ENCODE assay signal across 14 cellular contexts in genomic region chr7:120760050-120760449, GRCh38.
DNase-seq lines count a peak whose midpoint lies in the region; ATAC-seq and TF ChIP-seq lines count a peak whose summit lies in the region.
"Had no signal": no experiment of that assay in that cellular context is flagged by ENCODE, and none has a peak within 500 bp of the region (broad histone marks: within the 10 kb centered on the region; RNA-seq: fewer than 3 reads in every experiment).

No MANE protein-coding gene starts in this region.

- no peak overlapping the region for H3K4me3 Mint-ChIP-seq in activated CD8-positive, alpha-beta T cell treated with anti-CD3 and anti-CD28 coated beads, Interleukin-2, amount 10 ng/mL, durations not matched to agents 7 days and 5 days

- no peaks in the 10 kb centered on the region for H3K4me1 Mint-ChIP-seq in activated CD8-positive, alpha-beta T cell treated with anti-CD3 and anti-CD28 coated beads, Interleukin-2, amount 10 ng/mL, durations not matched to agents 7 days and 5 days (ENCODE audit: low read depth)

- no peaks in the 10 kb centered on the region for H3K36me3 ChIP-seq in heart left ventricle
- H3K36me3 ChIP-seq: thyroid gland had no signal

- no peaks in the 10 kb centered on the region for H3K4me1 ChIP-seq in heart left ventricle
- H3K4me1 ChIP-seq: psoas muscle, thyroid gland had no signal

- CTCF ChIA-PET in activated CD8-positive, alpha-beta T cell treated with anti-CD3 and anti-CD28 coated beads, Interleukin-2, amount 10 ng/mL, durations not matched to agents 7 days and 5 days (lab: Charles Lee) = interaction anchor here (1.3 kb wide), 1 partner anchor 32 kb away, joined by 3 read pairs; no protein-coding TSS in a partner anchor

- POLR2A ChIA-PET in activated CD8-positive, alpha-beta T cell treated with anti-CD3 and anti-CD28 coated beads, Interleukin-2, amount 10 ng/mL, durations not matched to agents 7 days and 5 days (lab: Charles Lee) = no interaction called here

- no peaks in the 10 kb centered on the region for H3K9me3 ChIP-seq in heart left ventricle
- H3K9me3 ChIP-seq: psoas muscle, thyroid gland had no signal

- peak; percentile 89 for ATAC-seq in GM18499 (IDR thresholded peaks at IDR 0.05; ENCODE audit: insufficient read depth, unreplicated experiment)
- peak; percentile 84 for ATAC-seq in GM19463 (IDR thresholded peaks at IDR 0.05; ENCODE audit: unreplicated experiment)
- peak; percentile 84 for ATAC-seq in HG02852 (IDR thresholded peaks at IDR 0.05; ENCODE audit: unreplicated experiment)
- ATAC-seq in HG03457 (IDR thresholded peaks at IDR 0.05; ENCODE audit: unreplicated experiment) = peak; percentile 65
- ATAC-seq in GM19455 (IDR thresholded peaks at IDR 0.05; ENCODE audit: unreplicated experiment) = no peak
- no peak for ATAC-seq in activated CD8-positive, alpha-beta T cell treated with anti-CD3 and anti-CD28 coated beads, Interleukin-2, amount 10 ng/mL, durations not matched to agents 7 days and 5 days
- no peak for ATAC-seq in heart left ventricle
- ATAC-seq: left lobe of liver, psoas muscle had no signal

- DNase-seq in activated CD8-positive, alpha-beta T cell treated with anti-CD3 and anti-CD28 coated beads, Interleukin-2, amount 10 ng/mL, durations not matched to agents 7 days and 5 days = no peak
- DNase-seq in islet precursor cell = no peak
- no peak for DNase-seq in heart left ventricle
- DNase-seq: GDM1, IMR-90, NCI-H2171 treated with DMSO at 0.1 percent for 48 hours, psoas muscle, thyroid gland had no signal

- H3K27ac Mint-ChIP-seq in activated CD8-positive, alpha-beta T cell treated with anti-CD3 and anti-CD28 coated beads, Interleukin-2, amount 10 ng/mL, durations not matched to agents 7 days and 5 days = no peak overlapping the region

- H3K9me3 Mint-ChIP-seq in activated CD8-positive, alpha-beta T cell treated with anti-CD3 and anti-CD28 coated beads, Interleukin-2, amount 10 ng/mL, durations not matched to agents 7 days and 5 days (ENCODE audit: insufficient read depth) = no peaks in the 10 kb centered on the region

- H3K27ac ChIP-seq in heart left ventricle = no peak overlapping the region
- H3K27ac ChIP-seq: psoas muscle, thyroid gland had no signal

- H3K36me3 Mint-ChIP-seq in activated CD8-positive, alpha-beta T cell treated with anti-CD3 and anti-CD28 coated beads, Interleukin-2, amount 10 ng/mL, durations not matched to agents 7 days and 5 days (ENCODE audit: low read depth) = no peaks in the 10 kb centered on the region

- 72 to 76% (median 74%) methylated on average over 2 of the region's 2 CpGs for WGBS in heart left ventricle, 4 donors

- intact Hi-C loops in heart left ventricle (cut with DNase I) = no loop called here

- no peak overlapping the region for H3K4me3 ChIP-seq in heart left ventricle
- H3K4me3 ChIP-seq: psoas muscle, thyroid gland had no signal

- no peaks in the 10 kb centered on the region for H3K27me3 Mint-ChIP-seq in activated CD8-positive, alpha-beta T cell treated with anti-CD3 and anti-CD28 coated beads, Interleukin-2, amount 10 ng/mL, durations not matched to agents 7 days and 5 days (ENCODE audit: low read depth)

- TF ChIP-seq POLR2A in heart left ventricle (IDR thresholded peaks at IDR 0.05) = no peak

- TF ChIP-seq CTCF in heart left ventricle (IDR thresholded peaks at IDR 0.05) = no peak

- H3K27me3 ChIP-seq in heart left ventricle = no peaks in the 10 kb centered on the region
- H3K27me3 ChIP-seq: thyroid gland had no signal

Comparison
In these comparisons a context has a peak if more than half of its experiments do, and no peak if none do; other contexts are left out.
1. ATAC-seq: peak in GM18499 (single experiment), GM19463 (single experiment), HG02852 (single experiment) and HG03457 (single experiment); none in GM19455 (single experiment), activated CD8-positive, alpha-beta T cell treated with anti-CD3 and anti-CD28 coated beads, Interleukin-2, amount 10 ng/mL, durations not matched to agents 7 days and 5 days (single experiment) and heart left ventricle (0 of 4).